In the genomic region with DNA sequence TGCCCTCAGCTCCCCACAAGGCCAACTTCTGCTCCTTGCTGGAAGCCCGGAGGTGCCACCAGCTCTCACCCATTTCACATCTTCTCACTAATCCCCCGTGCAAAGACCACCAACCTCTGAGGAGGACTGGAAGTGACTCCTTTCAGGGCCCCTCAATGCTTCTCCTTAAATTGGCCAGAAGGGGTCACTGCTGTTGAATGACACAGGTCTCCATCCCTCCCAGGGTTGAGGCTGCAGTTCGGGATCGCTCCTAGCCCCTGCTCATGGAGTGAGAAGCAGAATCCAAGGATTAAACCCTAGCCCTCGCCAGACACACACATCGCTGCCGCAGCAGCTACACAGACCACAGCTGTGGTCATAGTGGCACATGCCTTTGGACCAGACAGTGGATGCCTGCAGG, we compare ENCODE assay signal across 14 cellular contexts.
A peak's percentile ranks its signal among the peaks of the same experiment; 100 is the strongest.
DNase-seq lines count a peak whose midpoint lies in the region; ATAC-seq and TF ChIP-seq lines count a peak whose summit lies in the region.
"Had no signal": no experiment of that assay in that cellular context is flagged by ENCODE, and none has a peak within 500 bp of the region (broad histone marks: within the 10 kb centered on the region; RNA-seq: fewer than 3 reads in every experiment).

No MANE protein-coding gene starts in this region.

- no peak for ATAC-seq in GM21515 (IDR thresholded peaks at IDR 0.05; ENCODE audit: unreplicated experiment)

- H3K79me1 ChIP-seq in mesendoderm (ENCODE audit: low read length) = no peaks in the 10 kb centered on the region

- H3K27me3 ChIP-seq in MM.1S (replicated peaks; ENCODE audit: insufficient read depth, low read length) = no peaks in the 10 kb centered on the region
- no peaks in the 10 kb centered on the region for H3K27me3 ChIP-seq in endodermal cell (ENCODE audit: control insufficient read depth, insufficient read depth, low read length, poor library complexity, severe bottlenecking)
- no peaks in the 10 kb centered on the region for H3K27me3 ChIP-seq in mesendoderm (ENCODE audit: insufficient read depth, low read length, poor library complexity)
- no peaks in the 10 kb centered on the region for H3K27me3 ChIP-seq in effector memory CD4-positive, alpha-beta T cell (replicated peaks; ENCODE audit: control insufficient read depth, insufficient read depth, low read length, poor library complexity, severe bottlenecking)
- H3K27me3 ChIP-seq: thyroid gland had no signal

- H3K9me3 ChIP-seq in MM.1S (replicated peaks; ENCODE audit: insufficient read depth, low read length) (0 out of 2 replicates have a peak, but pooled peaks cover 5% of the 10 kb centered on the region), endodermal cell (ENCODE audit: control insufficient read depth, low read length) (peaks cover 17% of the 10 kb centered on the region)
- peaks cover 7% of the 10 kb centered on the region for H3K9me3 ChIP-seq in effector memory CD4-positive, alpha-beta T cell (ENCODE audit: control insufficient read depth, low read length)
- H3K9me3 ChIP-seq: thyroid gland had no signal

- H3K4me1 Mint-ChIP-seq in endodermal cell = peaks cover 1% of the 10 kb centered on the region
- no peaks in the 10 kb centered on the region for H3K4me1 Mint-ChIP-seq in activated CD4-positive, alpha-beta memory T cell treated with anti-CD3 and anti-CD28 coated beads for 36 hours (ENCODE audit: low read depth)

- H3K79me2 ChIP-seq in MM.1S (ENCODE audit: low read length) (no peaks in the 10 kb centered on the region), mesendoderm (ENCODE audit: control insufficient read depth, insufficient read depth, low read length) (no peaks in the 10 kb centered on the region)

- POLR2A ChIA-PET in activated CD4-positive, alpha-beta memory T cell treated with anti-CD3 and anti-CD28 coated beads for 36 hours (lab: Charles Lee) = no interaction called here

- H4K20me1 ChIP-seq in MM.1S (ENCODE audit: insufficient read depth, low read length) = no peaks in the 10 kb centered on the region

- no peak overlapping the region for H3K4ac ChIP-seq in mesendoderm (ENCODE audit: low read depth, low read length)

- no peak overlapping the region for H2BK5ac ChIP-seq in mesendoderm (ENCODE audit: low read length)

- no peak overlapping the region for H3K23ac ChIP-seq in mesendoderm (ENCODE audit: low read length)

- no peaks in the 10 kb centered on the region for H3K9me2 ChIP-seq in MM.1S (replicated peaks; ENCODE audit: insufficient read depth, low read length)

- no peaks in the 10 kb centered on the region; the same call in 1 of the 2 replicates for H3K36me3 ChIP-seq in MM.1S (replicated peaks; ENCODE audit: insufficient read depth, low read length)
- H3K36me3 ChIP-seq in endodermal cell (ENCODE audit: control insufficient read depth, insufficient read depth, low read length) = no peaks in the 10 kb centered on the region
- H3K36me3 ChIP-seq in mesendoderm (ENCODE audit: control insufficient read depth, insufficient read depth, low read length) = peaks cover 8% of the 10 kb centered on the region
- no peaks in the 10 kb centered on the region for H3K36me3 ChIP-seq in effector memory CD4-positive, alpha-beta T cell (ENCODE audit: control insufficient read depth, insufficient read depth, low read length)
- H3K36me3 ChIP-seq: thyroid gland had no signal

- H3K4me3 Mint-ChIP-seq in endodermal cell = no peak overlapping the region
- no peak overlapping the region for H3K4me3 Mint-ChIP-seq in activated CD4-positive, alpha-beta memory T cell treated with anti-CD3 and anti-CD28 coated beads for 36 hours

- H3K56ac ChIP-seq in mesendoderm (ENCODE audit: low read length) = no peak overlapping the region

- H3K4me3 ChIP-seq in MM.1S (ENCODE audit: low read length) (no peak overlapping the region), endodermal cell (ENCODE audit: low read length) (no peak overlapping the region), mesendoderm (ENCODE audit: low read length) (no peak overlapping the region)
- no peak overlapping the region for H3K4me3 ChIP-seq in effector memory CD4-positive, alpha-beta T cell (ENCODE audit: insufficient read depth, low read depth, low read length, poor library complexity, severe bottlenecking)
- H3K4me3 ChIP-seq: thyroid gland had no signal

- H4K8ac ChIP-seq in mesendoderm (ENCODE audit: low read depth, low read length) = no peak overlapping the region

- no peak overlapping the region for H2BK120ac ChIP-seq in mesendoderm (ENCODE audit: low read depth, low read length)

- H3F3A ChIP-seq in MM.1S (ENCODE audit: insufficient read depth, low read length) = no peaks in the 10 kb centered on the region

- H4K5ac ChIP-seq in mesendoderm (ENCODE audit: low read length) = no peak overlapping the region

- no peaks in the 10 kb centered on the region for H3K27me3 Mint-ChIP-seq in endodermal cell (ENCODE audit: insufficient read depth)
- no peaks in the 10 kb centered on the region for H3K27me3 Mint-ChIP-seq in activated CD4-positive, alpha-beta memory T cell treated with anti-CD3 and anti-CD28 coated beads for 36 hours

- WGBS in endodermal cell (ENCODE audit: insufficient coverage in 1 of 2, insufficient read length in 1 of 2), 2 experiments = 83 to 86% methylated on average over 5 to 7 of the region's 7 CpGs
- WGBS in mesendoderm (ENCODE audit: extremely low coverage, insufficient coverage, low lambda C conversion rate) = no CpG with 5 or more reads among the region's 7 CpGs

- H3K4me1 ChIP-seq in MM.1S (ENCODE audit: low read length) (no peaks in the 10 kb centered on the region), endodermal cell (ENCODE audit: control insufficient read depth, insufficient read depth, low read length) (no peaks in the 10 kb centered on the region), mesendoderm (ENCODE audit: control insufficient read depth, low read depth, low read length) (no peaks in the 10 kb centered on the region)
- H3K4me1 ChIP-seq in effector memory CD4-positive, alpha-beta T cell (ENCODE audit: control insufficient read depth, insufficient read depth, low read length, poor library complexity, severe bottlenecking) = no peaks in the 10 kb centered on the region
- H3K4me1 ChIP-seq: thyroid gland had no signal

- H3K36me3 Mint-ChIP-seq in endodermal cell (ENCODE audit: low read depth) = peaks cover 12% of the 10 kb centered on the region
- H3K36me3 Mint-ChIP-seq in activated CD4-positive, alpha-beta memory T cell treated with anti-CD3 and anti-CD28 coated beads for 36 hours = no peaks in the 10 kb centered on the region

- H3K27ac ChIP-seq in MM.1S (ENCODE audit: low read length) (no peak overlapping the region), endodermal cell (ENCODE audit: low read depth, low read length) (no peak overlapping the region), mesendoderm (ENCODE audit: low read depth, low read length) (no peak overlapping the region)
- no peak overlapping the region for H3K27ac ChIP-seq in effector memory CD4-positive, alpha-beta T cell (ENCODE audit: insufficient read depth, low read length, poor library complexity, severe bottlenecking)
- H3K27ac ChIP-seq: thyroid gland had no signal

- DNase-seq in EH (ENCODE audit: low read depth) = peak; percentile 39
- DNase-seq in MM.1S = no peak
- DNase-seq in endodermal cell = peak; percentile 80
- DNase-seq in mesendoderm = peak; percentile 72
- no peak for DNase-seq in effector memory CD4-positive, alpha-beta T cell
- DNase-seq in G401 (ENCODE audit: low spot score) = no peak
- DNase-seq in activated CD4-positive, alpha-beta memory T cell treated with anti-CD3 and anti-CD28 coated beads for 36 hours = no peak
- DNase-seq: activated CD4-positive, CD25-positive, alpha-beta regulatory T cell treated with anti-CD3 and anti-CD28 coated beads, Interleukin-2, amount 50 U/mL, for 72 hours; activated naive CD4-positive, alpha-beta T cell; effector CD4-positive, alpha-beta T cell; NCI-H187 treated with DMSO at 0.1 percent for 48 hours; RPMI8226; thyroid gland had no signal

- CTCF ChIA-PET in activated CD4-positive, alpha-beta memory T cell treated with anti-CD3 and anti-CD28 coated beads for 36 hours (lab: Charles Lee) = no interaction called here

- H3K4me2 ChIP-seq in MM.1S (ENCODE audit: low read depth, low read length) (no peak overlapping the region), mesendoderm (ENCODE audit: low read length) (no peak overlapping the region)

- TF ChIP-seq CTCF in MM.1S (IDR thresholded peaks at IDR 0.05; ENCODE audit: low read length) = peak; percentile 7; the same call in 1 of the 2 replicates
- TF ChIP-seq CTCF in endodermal cell (conservative IDR thresholded peaks at IDR 0.05) = peak; percentile 80

- no peak overlapping the region for H3K18ac ChIP-seq in mesendoderm (ENCODE audit: low read length)

- peaks cover 16% of the 10 kb centered on the region for H3K9me3 Mint-ChIP-seq in endodermal cell
- peaks cover 14% of the 10 kb centered on the region for H3K9me3 Mint-ChIP-seq in activated CD4-positive, alpha-beta memory T cell treated with anti-CD3 and anti-CD28 coated beads for 36 hours

- no peak overlapping the region for H3K9ac ChIP-seq in MM.1S (ENCODE audit: low read length)
- H3K9ac ChIP-seq in endodermal cell (ENCODE audit: extremely low read depth, low read length, poor library complexity, severe bottlenecking) = no peak overlapping the region
- H3K9ac ChIP-seq in mesendoderm (ENCODE audit: low read length) = no peak overlapping the region

- H2BK15ac ChIP-seq in mesendoderm (replicated peaks; ENCODE audit: low read depth) = no peak overlapping the region

- intact Hi-C loops in activated CD4-positive, alpha-beta memory T cell treated with anti-CD3 and anti-CD28 coated beads for 36 hours (cut with micrococcal nuclease) = no loop called here

- H2AK5ac ChIP-seq in mesendoderm (ENCODE audit: low read length) = no peak overlapping the region

- H2AFZ ChIP-seq in MM.1S (ENCODE audit: low read length) = no peak overlapping the region

- in situ Hi-C loops in G401 (cut with HindIII; ENCODE audit: low sequenced_read_pairs) = no loop called here

- H3K27ac Mint-ChIP-seq in endodermal cell = no peak overlapping the region
- H3K27ac Mint-ChIP-seq in activated CD4-positive, alpha-beta memory T cell treated with anti-CD3 and anti-CD28 coated beads for 36 hours = no peak overlapping the region

Comparison
In these comparisons a context has a peak if more than half of its experiments do, and no peak if none do; other contexts are left out.
1. DNase-seq: peak in EH (single experiment), endodermal cell (single experiment) and mesendoderm (single experiment); none in MM.1S (single experiment), effector memory CD4-positive, alpha-beta T cell (0 of 3), G401 (single experiment) and activated CD4-positive, alpha-beta memory T cell treated with anti-CD3 and anti-CD28 coated beads for 36 hours (single experiment).